10 cellular contexts compared by ENCODE assay signal in genomic region chr22:45511847-45512261, GRCh38. TPM values are rescaled to one million over a fixed set of nuclear protein-coding genes. Genes with fewer than 3 reads are reported as not detected.
DNase-seq lines count a peak whose midpoint lies in the region; ATAC-seq, FAIRE-seq and TF ChIP-seq lines count a peak whose summit lies in the region.
"Had no signal": no experiment of that assay in that cellular context is flagged by ENCODE, and none has a peak within 500 bp of the region (broad histone marks: within the 10 kb centered on the region; RNA-seq: fewer than 3 reads in every experiment).

No MANE protein-coding gene starts in this region.

- H3K27ac ChIP-seq in lung (ENCODE audit: low read depth in 1 of 2, low read length in 1 of 2) (peak overlapping the region in 1 of 2 donors; percentile 72), tibial artery (peak overlapping the region; percentile 69 to 73)
- no peak overlapping the region for H3K27ac ChIP-seq in CD4-positive, alpha-beta T cell (ENCODE audit: low read depth, low read length)

- H3K27me3 Mint-ChIP-seq in CD4-positive, alpha-beta T cell: peaks cover 8% of the 10 kb centered on the region

- H3K27ac Mint-ChIP-seq in CD4-positive, alpha-beta T cell: no peak overlapping the region

- no peaks in the 10 kb centered on the region for H3K4me1 Mint-ChIP-seq in CD4-positive, alpha-beta T cell (ENCODE audit: low read depth)

- H3K36me3 Mint-ChIP-seq in CD4-positive, alpha-beta T cell (ENCODE audit: low read depth): no peaks in the 10 kb centered on the region

- DNase-seq in HS-5 (ENCODE audit: low read depth): peak; percentile 32
- peak; percentile 30 for DNase-seq in epithelial cell of esophagus (ENCODE audit: low read depth)
- no peak for DNase-seq in lung (ENCODE audit: low spot score)
- DNase-seq in tibial artery: peak; percentile 87 to 90
- no peak for DNase-seq in GM12891 (ENCODE audit: insufficient read length, low spot score)
- DNase-seq in NCI-H2107 treated with DMSO at 0.1 percent for 48 hours (lab: John Stamatoyannopoulos, UW; ENCODE audit: unreplicated experiment): no peak
- no peak for DNase-seq in CD4-positive, alpha-beta T cell

- H3K27me3 ChIP-seq in lung (ENCODE audit: control insufficient read depth, insufficient read depth): no peaks in the 10 kb centered on the region
- peaks cover 0 to 7% of the 10 kb centered on the region in 2 donors for H3K27me3 ChIP-seq in tibial artery
- no peaks in the 10 kb centered on the region for H3K27me3 ChIP-seq in CD4-positive, alpha-beta T cell (ENCODE audit: control insufficient read depth, insufficient read depth, low read length)

- TF ChIP-seq CTCF in epithelial cell of esophagus (IDR thresholded peaks at IDR 0.05; ENCODE audit: insufficient read depth, low read depth, low read length, missing control alignments) (no peak), lung (IDR thresholded peaks at IDR 0.05; ENCODE audit: control extremely low read depth, extremely low read depth) (no peak), tibial artery (IDR thresholded peaks at IDR 0.05) (no peak)
- TF ChIP-seq CTCF in CD4-positive, alpha-beta T cell (IDR thresholded peaks at IDR 0.05): no peak

- H3K4me3 ChIP-seq in epithelial cell of esophagus (ENCODE audit: low read length): no peak overlapping the region
- H3K4me3 ChIP-seq in lung: no peak overlapping the region
- H3K4me3 ChIP-seq in tibial artery: no peak overlapping the region

- ATAC-seq in lung (ENCODE audit: insufficient read depth, low FRiP score) (peak; percentile 28), GM21447 (IDR thresholded peaks at IDR 0.05; ENCODE audit: unreplicated experiment) (no peak)
- no peak for ATAC-seq in CD4-positive, alpha-beta T cell (ENCODE audit: poor library complexity)
- ATAC-seq: HCT116 had no signal

- CTCF ChIA-PET in CD4-positive, alpha-beta T cell (lab: Charles Lee): no interaction called here

- FAIRE-seq in GM12891 (lab: Jason Lieb, UNC): no peak

- TF ChIP-seq POLR2A in GM12891 (IDR thresholded peaks at IDR 0.05; ENCODE audit: low read depth, low read length): no peak

- H3K9me3 Mint-ChIP-seq in CD4-positive, alpha-beta T cell: no peaks in the 10 kb centered on the region

- H3K9me3 ChIP-seq in lung (ENCODE audit: control insufficient read depth in 2 of 2, insufficient read depth in 1 of 2, low read length in 1 of 2) (no peaks in the 10 kb centered on the region), tibial artery (no peaks in the 10 kb centered on the region)
- H3K9me3 ChIP-seq in CD4-positive, alpha-beta T cell (ENCODE audit: control insufficient read depth, low read length): no peaks in the 10 kb centered on the region

- POLR2A ChIA-PET in CD4-positive, alpha-beta T cell (lab: Charles Lee): no interaction called here

- 70 to 88% methylated on average over 8 of the region's 8 CpGs for WGBS in lung, 2 donors

- H3K4me3 Mint-ChIP-seq in CD4-positive, alpha-beta T cell: no peak overlapping the region

- H3K4me1 ChIP-seq in lung (ENCODE audit: control insufficient read depth in 2 of 2, insufficient read depth in 2 of 2, low read length in 2 of 2): peaks cover 0 to 5% of the 10 kb centered on the region in 2 donors
- H3K4me1 ChIP-seq in tibial artery: peaks cover 0 to 46% (median 12%) of the 10 kb centered on the region in 4 donors

- intact Hi-C loops in tibial artery (cut with DNase I; ENCODE audit: low total_unique reads): no loop called here
- intact Hi-C loops in CD4-positive, alpha-beta T cell (cut with DNase I, micrococcal nuclease): no loop called here

- H3K36me3 ChIP-seq in lung (ENCODE audit: control insufficient read depth in 2 of 2, insufficient read depth in 2 of 2, low read length in 2 of 2): no peaks in the 10 kb centered on the region
- no peaks in the 10 kb centered on the region for H3K36me3 ChIP-seq in tibial artery

TF ChIP-seq in GM12891, 5 proteins besides CTCF, POLR2A, EP300 and RAD21:
- TF ChIP-seq TAF1 (IDR thresholded peaks at IDR 0.05; ENCODE audit: low read depth, low read length): no peak
- no peak for TF ChIP-seq PAX5 (IDR thresholded peaks at IDR 0.05; ENCODE audit: insufficient read depth, low read length, severe bottlenecking)
- TF ChIP-seq POLR2AphosphoS5 (IDR thresholded peaks at IDR 0.05; ENCODE audit: low read depth, low read length): no peak
- TF ChIP-seq SPI1 (IDR thresholded peaks at IDR 0.05; ENCODE audit: low read depth, low read length): no peak
- TF ChIP-seq POU2F2 (IDR thresholded peaks at IDR 0.05; ENCODE audit: low read depth, low read length): no peak
TF ChIP-seq in GM12891: peak in this region for 0.

RNA-seq across cellular contexts. Expression of gene FBLN1, which starts 9.2 kb away (rescaled TPM):
- 100 to 1,000 TPM; 350 to 357 TPM for total RNA-seq in lung
- 100 to 1,000 TPM in 1 of 2 donors, 10 to 100 TPM in 1; 82.7 to 116 TPM for polyA plus RNA-seq in lung
- polyA plus RNA-seq in GM12891 (2012; ENCODE audit: low read depth, missing spikeins): 0.03 TPM
- total RNA-seq in CD4-positive, alpha-beta T cell: not detected
- total RNA-seq: OCI-LY7 had no signal

Comparison
In these comparisons a context has a peak if more than half of its experiments do, and no peak if none do; other contexts are left out.
1. DNase-seq: peak in HS-5 (single experiment), epithelial cell of esophagus (single experiment) and tibial artery (2 of 2); none in lung (single experiment), GM12891 (single experiment), NCI-H2107 treated with DMSO at 0.1 percent for 48 hours (single experiment) and CD4-positive, alpha-beta T cell (0 of 10).
2. RNA of gene FBLN1, which starts 9.2 kb away (total RNA-seq): 350 to 357 TPM in lung; not detected in CD4-positive, alpha-beta T cell; every median in the first group is over 100 times any median in the second.